15 cellular contexts compared by ENCODE assay signal in genomic region chr12:68623984-68624383, GRCh38. TPM values are rescaled to one million over a fixed set of nuclear protein-coding genes. Genes with fewer than 3 reads are reported as not detected.
DNase-seq lines count a peak whose midpoint lies in the region; ATAC-seq and TF ChIP-seq lines count a peak whose summit lies in the region.
"Had no signal": no experiment of that assay in that cellular context is flagged by ENCODE, and none has a peak within 500 bp of the region (broad histone marks: within the 10 kb centered on the region; RNA-seq: fewer than 3 reads in every experiment).

No MANE protein-coding gene starts in this region.

- CTCF ChIA-PET in CD8-positive, alpha-beta memory T cell (lab: Charles Lee), result no interaction called here

- ATAC-seq in natural killer cell (no peak), HG03025 (IDR thresholded peaks at IDR 0.05; ENCODE audit: low FRiP score, unreplicated experiment) (no peak)
- ATAC-seq: gastrocnemius medialis had no signal

- H3K9me3 ChIP-seq in CD8-positive, alpha-beta memory T cell (ENCODE audit: low read length), result no peaks in the 10 kb centered on the region
- peaks cover 7% of the 10 kb centered on the region; the same call in 1 of the 2 replicates for H3K9me3 ChIP-seq in Loucy (ENCODE audit: insufficient read depth, low read depth, low read length)
- H3K9me3 ChIP-seq: gastrocnemius medialis had no signal

- no peak for DNase-seq in CD8-positive, alpha-beta memory T cell
- peak; percentile 27 for DNase-seq in astrocyte of the spinal cord (ENCODE audit: low read depth, low spot score)
- no peak for DNase-seq in natural killer cell
- no peak for DNase-seq in pons (ENCODE audit: low spot score)
- no peak for DNase-seq in AML-193 (lab: John Stamatoyannopoulos, UW)
- no peak for DNase-seq in kidney glomerular epithelial cell (lab: John Stamatoyannopoulos, UW)
- DNase-seq: C1 segment of cervical spinal cord; gastrocnemius medialis; KBM-7; NCI-H1436 treated with DMSO at 0.1 percent for 48 hours; NCI-H446; OCI-M1; stimulated activated naive CD4-positive, alpha-beta T cell had no signal

- peaks cover 94% of the 10 kb centered on the region for H4K20me1 ChIP-seq in Loucy (ENCODE audit: insufficient read depth, low read length, poor library complexity, severe bottlenecking)

- H2AFZ ChIP-seq in Loucy (ENCODE audit: low read length), result no peak overlapping the region

- H3K4me1 Mint-ChIP-seq in CD8-positive, alpha-beta memory T cell, result peaks cover 81 to 96% (median 95%) of the 10 kb centered on the region in 3 donors
- H3K4me1 Mint-ChIP-seq in natural killer cell, result peaks cover 83 to 93% of the 10 kb centered on the region in 2 donors

- H3K27ac Mint-ChIP-seq in CD8-positive, alpha-beta memory T cell, result peak overlapping the region in 5 of 8 donors; percentile 33 to 78 (median 65)
- H3K27ac Mint-ChIP-seq in natural killer cell, result peak overlapping the region; percentile 84 to 95

- in situ Hi-C loops in astrocyte of the spinal cord (cut with HindIII; ENCODE audit: low sequenced_read_pairs), result no loop called here

- peaks cover 68% of the 10 kb centered on the region for H3K4me1 ChIP-seq in CD8-positive, alpha-beta memory T cell (ENCODE audit: insufficient read depth, low read length)
- H3K4me1 ChIP-seq in Loucy (ENCODE audit: insufficient read depth, low read length, poor library complexity, severe bottlenecking), result peaks cover 36% of the 10 kb centered on the region

- no peak overlapping the region for H3K4me3 ChIP-seq in CD8-positive, alpha-beta memory T cell (ENCODE audit: low read length)
- H3K4me3 ChIP-seq in Loucy (ENCODE audit: low read length, poor library complexity, severe bottlenecking) (no peak overlapping the region), astrocyte of the spinal cord (ENCODE audit: low read depth, low read length) (no peak overlapping the region)
- H3K4me3 ChIP-seq: gastrocnemius medialis had no signal

- POLR2A ChIA-PET in CD8-positive, alpha-beta memory T cell (lab: Charles Lee), result interaction anchor here (0.6 to 0.7 kb wide), 3 partner anchors 59 to 155 kb away, joined by 3 to 6 read pairs (median 5); no protein-coding TSS in a partner anchor

- H3K27me3 Mint-ChIP-seq in CD8-positive, alpha-beta memory T cell, result no peaks in the 10 kb centered on the region
- H3K27me3 Mint-ChIP-seq in natural killer cell (ENCODE audit: low read depth in 2 of 2), result no peaks in the 10 kb centered on the region

- intact Hi-C loops in natural killer cell (cut with micrococcal nuclease), result loop anchor here (2.0 kb wide), 1 partner anchor 13 kb away; no protein-coding TSS in a partner anchor

- H3K27ac ChIP-seq in CD8-positive, alpha-beta memory T cell (ENCODE audit: low read depth, low read length), result no peak overlapping the region
- H3K27ac ChIP-seq: gastrocnemius medialis had no signal

- peaks cover 13% of the 10 kb centered on the region for H3K36me3 ChIP-seq in CD8-positive, alpha-beta memory T cell (ENCODE audit: insufficient read depth, low read length)
- peaks cover 39% of the 10 kb centered on the region for H3K36me3 ChIP-seq in Loucy (ENCODE audit: insufficient read depth, low read length)

- H3K4me3 Mint-ChIP-seq in CD8-positive, alpha-beta memory T cell, result peak overlapping the region in 4 of 7 donors; percentile 7 to 76 (median 28)
- H3K4me3 Mint-ChIP-seq in natural killer cell, result peak overlapping the region; percentile 78

- no peaks in the 10 kb centered on the region for H3K9me2 ChIP-seq in Loucy (replicated peaks; ENCODE audit: low read depth, low read length)

- peaks cover 100% of the 10 kb centered on the region for H3K79me2 ChIP-seq in Loucy (ENCODE audit: insufficient read depth, low read length)

- H3F3A ChIP-seq in Loucy (ENCODE audit: low read depth), result no peaks in the 10 kb centered on the region

- peaks cover 0 to 7% (median 4%) of the 10 kb centered on the region in 5 donors for H3K9me3 Mint-ChIP-seq in CD8-positive, alpha-beta memory T cell
- no peaks in the 10 kb centered on the region for H3K9me3 Mint-ChIP-seq in natural killer cell

- H3K4me2 ChIP-seq in Loucy (ENCODE audit: low read depth, low read length, poor library complexity, severe bottlenecking), result peak overlapping the region; percentile 22

- TF ChIP-seq CTCF in Loucy (conservative IDR thresholded peaks at IDR 0.05; ENCODE audit: low read length) (no peak), astrocyte of the spinal cord (IDR thresholded peaks at IDR 0.05; ENCODE audit: low read depth, low read length) (no peak), natural killer cell (IDR thresholded peaks at IDR 0.05) (no peak)

- no peaks in the 10 kb centered on the region for H3K27me3 ChIP-seq in CD8-positive, alpha-beta memory T cell (ENCODE audit: insufficient read depth, low read length, poor library complexity, severe bottlenecking)
- H3K27me3 ChIP-seq in Loucy (ENCODE audit: insufficient read depth, low read length, poor library complexity, severe bottlenecking), result no peaks in the 10 kb centered on the region
- H3K27me3 ChIP-seq: gastrocnemius medialis had no signal

- H3K36me3 Mint-ChIP-seq in CD8-positive, alpha-beta memory T cell, result peaks cover 19 to 66% (median 32%) of the 10 kb centered on the region in 3 donors
- peaks cover 15% of the 10 kb centered on the region for H3K36me3 Mint-ChIP-seq in natural killer cell

- H3K9ac ChIP-seq in Loucy (ENCODE audit: low read depth, low read length, poor library complexity, severe bottlenecking), result no peak overlapping the region

RNA-seq across cellular contexts. Expression of gene RAP1B, which starts 13.3 kb away (rescaled TPM):
- total RNA-seq in CD8-positive, alpha-beta memory T cell, result 100 to 1,000 TPM; 271 to 281 TPM
- polyA plus RNA-seq in CD8-positive, alpha-beta memory T cell, result 589 TPM
- 100 to 1,000 TPM; 517 to 664 (median 572) TPM for total RNA-seq in natural killer cell
